Comparison of ENCODE assay signal across 8 cellular contexts in the genomic region with DNA sequence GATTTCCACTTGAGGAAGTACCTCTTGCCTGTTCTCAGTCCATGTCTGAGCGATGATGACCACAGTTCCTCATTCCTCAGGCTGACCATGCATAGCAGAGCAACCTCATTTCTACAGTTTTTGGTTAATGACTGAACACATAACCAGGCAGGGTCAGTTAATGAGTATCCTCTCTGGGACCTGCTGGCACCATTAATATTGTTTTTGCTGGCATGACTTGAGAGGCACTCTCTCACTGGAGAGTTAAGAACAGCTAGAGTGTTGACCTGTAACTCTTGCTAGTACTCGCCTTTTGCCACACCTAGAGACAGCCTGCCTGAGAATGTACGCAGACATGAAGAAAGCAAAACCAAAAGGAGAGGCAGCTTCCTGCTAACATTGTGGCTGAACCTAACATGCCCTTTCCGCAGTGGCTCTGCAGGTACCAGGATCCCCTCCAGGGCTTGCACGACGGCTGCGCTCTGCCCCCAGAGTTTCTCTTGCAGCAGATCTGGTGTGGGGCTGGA. TPM values are rescaled to one million over a fixed set of nuclear protein-coding genes. Genes with fewer than 3 reads are reported as not detected.
A peak's percentile ranks its signal among the peaks of the same experiment; 100 is the strongest.
DNase-seq lines count a peak whose midpoint lies in the region; ATAC-seq, FAIRE-seq and TF ChIP-seq lines count a peak whose summit lies in the region.

No MANE protein-coding gene starts in this region.

- H3K27me3 Mint-ChIP-seq in activated T-cell treated with anti-CD3 and anti-CD28 coated beads, Interleukin-2, amount 50 U/mL, for 4 hours (ENCODE audit: low read depth), result no peaks in the 10 kb centered on the region

- H3K9ac ChIP-seq in MM.1S (ENCODE audit: low read length) (peak overlapping the region; percentile 61; the same call in 1 of the 2 replicates), kidney (ENCODE audit: low read length in 2 of 2) (peak overlapping the region in 1 of 2 donors; percentile 37)

- H3K36me3 ChIP-seq in MM.1S (replicated peaks; ENCODE audit: insufficient read depth, low read length) (no peaks in the 10 kb centered on the region), kidney (ENCODE audit: control insufficient read depth in 1 of 2, insufficient read depth in 2 of 2, low read length in 2 of 2) (peaks cover 0 to 3% of the 10 kb centered on the region in 2 donors)

- H3K9me3 Mint-ChIP-seq in activated T-cell treated with anti-CD3 and anti-CD28 coated beads, Interleukin-2, amount 50 U/mL, for 4 hours, result peaks cover 4% of the 10 kb centered on the region

- peaks cover 24% of the 10 kb centered on the region for H3F3A ChIP-seq in MM.1S (ENCODE audit: insufficient read depth, low read length)

- no peaks in the 10 kb centered on the region for H3K27me3 ChIP-seq in MM.1S (replicated peaks; ENCODE audit: insufficient read depth, low read length)

- no peaks in the 10 kb centered on the region for H4K20me1 ChIP-seq in MM.1S (ENCODE audit: insufficient read depth, low read length)

- DNase-seq in GM04503 (ENCODE audit: low read depth), result peak; percentile 77
- peak; percentile 91 for DNase-seq in MM.1S
- peak; percentile 35 for DNase-seq in activated T-cell treated with anti-CD3 and anti-CD28 coated beads, Interleukin-2, amount 50 U/mL, for 4 hours
- DNase-seq in kidney, result peak; percentile 86
- DNase-seq in stimulated activated CD8-positive, alpha-beta memory T cell treated with anti-CD3 and anti-CD28 coated beads, Interleukin-15, amount 100 ng/mL, for 1 hour (ENCODE audit: low read depth), result peak; percentile 14
- DNase-seq in NCI-H1417 (lab: John Stamatoyannopoulos, UW), result no peak
- DNase-seq in omental fat pad (ENCODE audit: low spot score), result no peak

- TF ChIP-seq CTCF in MM.1S (IDR thresholded peaks at IDR 0.05; ENCODE audit: low read length) (peak; percentile 17), kidney (IDR thresholded peaks at IDR 0.05; ENCODE audit: borderline replicate concordance, extremely low read depth, insufficient read depth) (no peak), omental fat pad (IDR thresholded peaks at IDR 0.05) (no peak)

- peaks cover 32% of the 10 kb centered on the region for H3K4me1 Mint-ChIP-seq in activated T-cell treated with anti-CD3 and anti-CD28 coated beads, Interleukin-2, amount 50 U/mL, for 4 hours (ENCODE audit: low read depth)

- H2AFZ ChIP-seq in MM.1S (ENCODE audit: low read length), result peak overlapping the region; percentile 48

- ATAC-seq in GM21723 (IDR thresholded peaks at IDR 0.05; ENCODE audit: unreplicated experiment) (peak; percentile 87), omental fat pad (ENCODE audit: low FRiP score) (no peak)
- peak; percentile 98 to 100 for ATAC-seq in activated T-cell treated with anti-CD3 and anti-CD28 coated beads, Interleukin-2, amount 50 U/mL, for 4 hours

- peaks cover 17% of the 10 kb centered on the region for H3K36me3 Mint-ChIP-seq in activated T-cell treated with anti-CD3 and anti-CD28 coated beads, Interleukin-2, amount 50 U/mL, for 4 hours (ENCODE audit: insufficient read depth)

- H3K9me2 ChIP-seq in MM.1S (replicated peaks; ENCODE audit: insufficient read depth, low read length), result no peaks in the 10 kb centered on the region

- H3K27ac ChIP-seq in MM.1S (ENCODE audit: low read length) (peak overlapping the region; percentile 90), kidney (ENCODE audit: low read depth in 2 of 2, low read length in 2 of 2) (peak overlapping the region; percentile 1 to 71)

- no peaks in the 10 kb centered on the region for H3K9me3 ChIP-seq in MM.1S (replicated peaks; ENCODE audit: insufficient read depth, low read length)
- H3K9me3 ChIP-seq in kidney (ENCODE audit: control insufficient read depth in 1 of 2, low read length in 2 of 2), result no peaks in the 10 kb centered on the region

- H3K4me2 ChIP-seq in MM.1S (ENCODE audit: low read depth, low read length), result peak overlapping the region; percentile 75

- no peaks in the 10 kb centered on the region for H3K79me2 ChIP-seq in MM.1S (ENCODE audit: low read length)

- H3K4me1 ChIP-seq in MM.1S (ENCODE audit: low read length) (peaks cover 29% of the 10 kb centered on the region), kidney (ENCODE audit: control insufficient read depth in 1 of 2, insufficient read depth in 1 of 2, low read depth in 1 of 2, low read length in 2 of 2) (peaks cover 13 to 14% of the 10 kb centered on the region in 2 donors)

- H3K4me3 Mint-ChIP-seq in activated T-cell treated with anti-CD3 and anti-CD28 coated beads, Interleukin-2, amount 50 U/mL, for 4 hours, result peak overlapping the region; percentile 67

- intact Hi-C loops in kidney (cut with DNase I), result no loop called here

- peak; percentile 97 for FAIRE-seq in kidney (lab: Jason Lieb, UNC)

- peak overlapping the region; percentile 62 for H3K4me3 ChIP-seq in MM.1S (ENCODE audit: low read length)
- peak overlapping the region; percentile 40 to 49 for H3K4me3 ChIP-seq in kidney (ENCODE audit: low read length in 2 of 2)

RNA-seq across cellular contexts. Expression of a gene that starts 23.9 kb away (rescaled TPM):
- total RNA-seq in activated T-cell treated with anti-CD3 and anti-CD28 coated beads, Interleukin-2, amount 50 U/mL, for 4 hours, result 1 to 10 TPM; 4.7 to 6.9 (median 6.0) TPM
- 28.4 TPM for total RNA-seq in kidney
- 36.0 TPM for polyA plus RNA-seq in kidney (ENCODE audit: insufficient read depth, low read depth, low replicate concordance)
- total RNA-seq in omental fat pad, result 10 to 100 TPM; 18.5 to 57.9 (median 24.2) TPM

RNA-seq across cellular contexts. Expression of a gene that starts 24.0 kb away (rescaled TPM):
- under 1 TPM; 0.08 to 0.53 (median 0.27) TPM for total RNA-seq in activated T-cell treated with anti-CD3 and anti-CD28 coated beads, Interleukin-2, amount 50 U/mL, for 4 hours
- 4.6 TPM for total RNA-seq in kidney
- polyA plus RNA-seq in kidney (ENCODE audit: insufficient read depth, low read depth, low replicate concordance), result 1.6 TPM
- total RNA-seq in omental fat pad, result 1 to 10 TPM in 1 of 4 donors, under 1 TPM in 3; 0.36 to 1.6 (median 0.70) TPM

RNA-seq across cellular contexts. Expression of a gene that starts 44.4 kb away (rescaled TPM):
- 10 to 100 TPM; 14.9 to 23.2 (median 15.0) TPM for total RNA-seq in activated T-cell treated with anti-CD3 and anti-CD28 coated beads, Interleukin-2, amount 50 U/mL, for 4 hours
- total RNA-seq in kidney (16.7 TPM), omental fat pad (1 to 10 TPM; 2.2 to 5.6 (median 3.7) TPM)
- 3.6 TPM for polyA plus RNA-seq in kidney (ENCODE audit: insufficient read depth, low read depth, low replicate concordance)

RNA-seq across cellular contexts. Expression of a gene that starts 51.4 kb away (rescaled TPM):
- 100 to 1,000 TPM; 460 to 524 (median 513) TPM for total RNA-seq in activated T-cell treated with anti-CD3 and anti-CD28 coated beads, Interleukin-2, amount 50 U/mL, for 4 hours
- total RNA-seq in kidney, result 265 TPM
- 90.7 TPM for polyA plus RNA-seq in kidney (ENCODE audit: insufficient read depth, low read depth, low replicate concordance)
- 100 to 1,000 TPM; 112 to 153 (median 143) TPM for total RNA-seq in omental fat pad

Comparison
In these comparisons a context has a peak if more than half of its experiments do, and no peak if none do; other contexts are left out.
1. DNase-seq: peak in GM04503 (single experiment), MM.1S (single experiment), activated T-cell treated with anti-CD3 and anti-CD28 coated beads, Interleukin-2, amount 50 U/mL, for 4 hours (single experiment), kidney (single experiment) and stimulated activated CD8-positive, alpha-beta memory T cell treated with anti-CD3 and anti-CD28 coated beads, Interleukin-15, amount 100 ng/mL, for 1 hour (single experiment); none in NCI-H1417 (0 of 3) and omental fat pad (single experiment).